ENCODE assay signal across 9 cellular contexts in the genomic region with DNA sequence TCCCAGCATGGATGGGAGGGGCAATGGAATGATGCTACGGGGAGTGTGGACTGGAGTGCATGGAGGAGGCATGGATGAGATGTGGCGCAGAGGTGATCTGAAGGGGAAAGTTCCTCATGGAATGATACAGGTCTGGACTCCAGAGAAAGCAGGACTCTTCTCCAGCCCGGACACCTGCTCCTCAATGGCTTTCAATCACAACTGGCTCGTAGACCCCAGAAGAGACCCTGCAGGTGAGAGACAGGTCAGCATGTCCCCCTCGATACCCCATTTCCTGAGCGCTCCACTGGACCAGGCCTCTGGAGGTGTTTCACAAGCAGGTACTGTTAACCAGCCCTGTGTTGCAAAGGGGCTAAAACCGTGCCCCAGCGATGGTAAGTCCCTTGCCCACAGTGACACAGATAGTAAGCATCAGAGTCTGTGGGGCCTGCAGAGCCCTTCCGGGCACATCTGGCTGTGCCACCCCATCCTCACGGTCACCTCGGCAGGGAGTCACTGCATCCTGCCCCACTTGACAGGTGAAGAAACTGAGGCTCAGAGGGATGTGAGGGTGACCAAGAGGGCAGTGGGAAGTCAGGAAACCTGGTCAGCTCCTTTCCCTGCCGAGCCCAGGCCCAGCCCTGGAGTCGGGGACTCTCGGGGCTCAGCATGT. TPM values are rescaled to one million over a fixed set of nuclear protein-coding genes. Genes with fewer than 3 reads are reported as not detected.
DNase-seq lines count a peak whose midpoint lies in the region; ATAC-seq and TF ChIP-seq lines count a peak whose summit lies in the region.
"Had no signal": no experiment of that assay in that cellular context is flagged by ENCODE, and none has a peak within 500 bp of the region (broad histone marks: within the 10 kb centered on the region; RNA-seq: fewer than 3 reads in every experiment).

No MANE protein-coding gene starts in this region.

- CTCF ChIA-PET in activated CD8-positive, alpha-beta T cell treated with anti-CD3 and anti-CD28 coated beads, Interleukin-2, amount 10 ng/mL, durations not matched to agents 7 days and 5 days (lab: Charles Lee), result interaction anchor here (0.6 to 7.8 kb wide), 39 partner anchors 9 to 216 kb away, joined by 3 to 144 read pairs (median 5); a partner anchor contains a TSS

- peaks cover 80% of the 10 kb centered on the region for H3K36me3 ChIP-seq in DOHH2 (ENCODE audit: control insufficient read depth, low read length)

- no peak for DNase-seq in activated CD8-positive, alpha-beta T cell treated with anti-CD3 and anti-CD28 coated beads, Interleukin-2, amount 10 ng/mL, durations not matched to agents 7 days and 5 days
- no peak for DNase-seq in central memory CD4-positive, alpha-beta T cell
- DNase-seq in NCI-H82 (lab: John Stamatoyannopoulos, UW) (no peak), glomerular visceral epithelial cell (ENCODE audit: extremely low spot score) (no peak)

- peaks cover 45% of the 10 kb centered on the region for H3K4me1 Mint-ChIP-seq in activated CD8-positive, alpha-beta T cell treated with anti-CD3 and anti-CD28 coated beads, Interleukin-2, amount 10 ng/mL, durations not matched to agents 7 days and 5 days (ENCODE audit: low read depth)

- H3K27ac ChIP-seq in 22Rv1 (no peak overlapping the region), DOHH2 (ENCODE audit: low read depth, low read length) (0 out of 2 replicates have a peak overlapping the region, but pooled peaks have one; percentile 1), layer of hippocampus (ENCODE audit: low read depth, low read length) (peak overlapping the region; percentile 27)

- peaks cover 22% of the 10 kb centered on the region for H3F3A ChIP-seq in DOHH2 (ENCODE audit: control insufficient read depth, insufficient read depth)

- peaks cover 4% of the 10 kb centered on the region; the same call in 1 of the 2 replicates for H4K20me1 ChIP-seq in DOHH2 (ENCODE audit: control insufficient read depth, insufficient read depth, low read depth, low read length)

- H3K9me3 Mint-ChIP-seq in activated CD8-positive, alpha-beta T cell treated with anti-CD3 and anti-CD28 coated beads, Interleukin-2, amount 10 ng/mL, durations not matched to agents 7 days and 5 days (ENCODE audit: insufficient read depth), result no peaks in the 10 kb centered on the region

- TF ChIP-seq CTCF in 22Rv1 (IDR thresholded peaks at IDR 0.05) (peak; percentile 44), DOHH2 (IDR thresholded peaks at IDR 0.05; ENCODE audit: low read depth, low read length, poor library complexity, severe bottlenecking) (no peak)

- H3K27me3 Mint-ChIP-seq in activated CD8-positive, alpha-beta T cell treated with anti-CD3 and anti-CD28 coated beads, Interleukin-2, amount 10 ng/mL, durations not matched to agents 7 days and 5 days (ENCODE audit: low read depth), result no peaks in the 10 kb centered on the region

- no peak overlapping the region for H3K4me3 ChIP-seq in DOHH2 (ENCODE audit: low read length)
- H3K4me3 ChIP-seq: upper lobe of left lung had no signal

- peaks cover 19% of the 10 kb centered on the region for H3K79me2 ChIP-seq in DOHH2 (ENCODE audit: control insufficient read depth, low read length)

- H3K4me3 Mint-ChIP-seq in activated CD8-positive, alpha-beta T cell treated with anti-CD3 and anti-CD28 coated beads, Interleukin-2, amount 10 ng/mL, durations not matched to agents 7 days and 5 days, result no peak overlapping the region

- no peaks in the 10 kb centered on the region for H3K9me2 ChIP-seq in DOHH2 (replicated peaks; ENCODE audit: control insufficient read depth, low read length)

- no peaks in the 10 kb centered on the region for H3K9me3 ChIP-seq in DOHH2 (ENCODE audit: control insufficient read depth, insufficient read depth, low read length)
- H3K9me3 ChIP-seq: upper lobe of left lung had no signal

- POLR2A ChIA-PET in activated CD8-positive, alpha-beta T cell treated with anti-CD3 and anti-CD28 coated beads, Interleukin-2, amount 10 ng/mL, durations not matched to agents 7 days and 5 days (lab: Charles Lee), result interaction anchor here (0.6 to 1.6 kb wide), 3 partner anchors 28 to 91 kb away, joined by 3 to 4 read pairs (median 4); no protein-coding TSS in a partner anchor

- peak overlapping the region; percentile 7 for H3K27ac Mint-ChIP-seq in activated CD8-positive, alpha-beta T cell treated with anti-CD3 and anti-CD28 coated beads, Interleukin-2, amount 10 ng/mL, durations not matched to agents 7 days and 5 days

- H3K36me3 Mint-ChIP-seq in activated CD8-positive, alpha-beta T cell treated with anti-CD3 and anti-CD28 coated beads, Interleukin-2, amount 10 ng/mL, durations not matched to agents 7 days and 5 days (ENCODE audit: low read depth), result peaks cover 71% of the 10 kb centered on the region

- no peak for ATAC-seq in activated CD8-positive, alpha-beta T cell treated with anti-CD3 and anti-CD28 coated beads, Interleukin-2, amount 10 ng/mL, durations not matched to agents 7 days and 5 days
- ATAC-seq in GM18907 (IDR thresholded peaks at IDR 0.05; ENCODE audit: unreplicated experiment), result no peak

- H3K4me2 ChIP-seq in DOHH2 (ENCODE audit: low read length), result peak overlapping the region; percentile 14; the same call in 1 of the 2 replicates

- H3K4me1 ChIP-seq in DOHH2 (ENCODE audit: control insufficient read depth, low read length), result peaks cover 45% of the 10 kb centered on the region

- H3K27me3 ChIP-seq in DOHH2 (ENCODE audit: control insufficient read depth, low read length) (no peaks in the 10 kb centered on the region), layer of hippocampus (ENCODE audit: control insufficient read depth, insufficient read depth, low read length) (no peaks in the 10 kb centered on the region)
- H3K27me3 ChIP-seq: upper lobe of left lung had no signal

RNA-seq across cellular contexts. Expression of a gene that starts 5.5 kb away (rescaled TPM):
- 10 to 100 TPM; 47.9 to 53.8 TPM for total RNA-seq in activated CD8-positive, alpha-beta T cell treated with anti-CD3 and anti-CD28 coated beads, Interleukin-2, amount 10 ng/mL, durations not matched to agents 7 days and 5 days

RNA-seq across cellular contexts. Expression of a gene that starts 12.6 kb away (rescaled TPM):
- total RNA-seq in activated CD8-positive, alpha-beta T cell treated with anti-CD3 and anti-CD28 coated beads, Interleukin-2, amount 10 ng/mL, durations not matched to agents 7 days and 5 days, result 1 to 10 TPM; 2.6 to 2.7 TPM

RNA-seq across cellular contexts. Expression of a gene that starts 26.3 kb away (rescaled TPM):
- 10 to 100 TPM; 37.0 to 39.7 TPM for total RNA-seq in activated CD8-positive, alpha-beta T cell treated with anti-CD3 and anti-CD28 coated beads, Interleukin-2, amount 10 ng/mL, durations not matched to agents 7 days and 5 days

RNA-seq across cellular contexts. Expression of a gene that starts 37.7 kb away (rescaled TPM):
- 100 to 1,000 TPM; 227 to 232 TPM for total RNA-seq in activated CD8-positive, alpha-beta T cell treated with anti-CD3 and anti-CD28 coated beads, Interleukin-2, amount 10 ng/mL, durations not matched to agents 7 days and 5 days

RNA-seq across cellular contexts. Expression of a gene that starts 43.7 kb away (rescaled TPM):
- 10 to 100 TPM; 68.6 to 77.6 TPM for total RNA-seq in activated CD8-positive, alpha-beta T cell treated with anti-CD3 and anti-CD28 coated beads, Interleukin-2, amount 10 ng/mL, durations not matched to agents 7 days and 5 days
